ENCODE assay signal across 11 cellular contexts in genomic region chr5:181051841-181052525, GRCh38. TPM values are rescaled to one million over a fixed set of nuclear protein-coding genes. Genes with fewer than 3 reads are reported as not detected.
DNase-seq lines count a peak whose midpoint lies in the region; ATAC-seq and TF ChIP-seq lines count a peak whose summit lies in the region.
"Had no signal": no experiment of that assay in that cellular context is flagged by ENCODE, and none has a peak within 500 bp of the region (broad histone marks: within the 10 kb centered on the region; RNA-seq: fewer than 3 reads in every experiment).

No MANE protein-coding gene starts in this region.

- intact Hi-C loops in left ventricle myocardium inferior (cut with micrococcal nuclease), result no loop called here
- intact Hi-C loops in Right ventricle myocardium superior (cut with DNase I), result no loop called here
- intact Hi-C loops in activated CD4-positive, alpha-beta memory T cell treated with anti-CD3 and anti-CD28 coated beads for 36 hours (cut with micrococcal nuclease), result loop anchor here (10.0 kb wide), 1 partner anchor 187 kb away; the partner anchor contains the start of gene ZFP62

- peak overlapping the region; percentile 70 for H3K4me3 ChIP-seq in left ventricle myocardium inferior

- no peak overlapping the region for H3K27ac Mint-ChIP-seq in activated CD4-positive, alpha-beta memory T cell treated with anti-CD3 and anti-CD28 coated beads for 36 hours
- no peak overlapping the region for H3K27ac Mint-ChIP-seq in immature natural killer cell

- peaks cover 53% of the 10 kb centered on the region for H3K4me1 ChIP-seq in left ventricle myocardium inferior

- H3K9me3 ChIP-seq in left ventricle myocardium inferior (replicated peaks), result no peaks in the 10 kb centered on the region
- H3K9me3 ChIP-seq: pancreas had no signal

- H3K4me3 Mint-ChIP-seq in activated CD4-positive, alpha-beta memory T cell treated with anti-CD3 and anti-CD28 coated beads for 36 hours, result peak overlapping the region; percentile 63
- peak overlapping the region; percentile 70 to 85 (median 81) for H3K4me3 Mint-ChIP-seq in immature natural killer cell

- no peak for TF ChIP-seq CTCF in left ventricle myocardium inferior (IDR thresholded peaks at IDR 0.05; ENCODE audit: borderline replicate concordance)

- no peak for DNase-seq in left ventricle myocardium inferior
- DNase-seq in Right ventricle myocardium superior, result no peak
- DNase-seq in activated CD4-positive, alpha-beta memory T cell treated with anti-CD3 and anti-CD28 coated beads for 36 hours, result no peak
- DNase-seq in immature natural killer cell, result no peak
- DNase-seq in stimulated activated CD4-positive, alpha-beta T cell treated with anti-CD3 and anti-CD28 coated beads, Interleukin-2, amount 100 ng/mL, for 48 hours, result no peak
- no peak for DNase-seq in HuH-7.5 (ENCODE audit: low spot score)
- DNase-seq: NCI-H2081, pancreas, SIG-M5 had no signal

- H3K9me3 Mint-ChIP-seq in activated CD4-positive, alpha-beta memory T cell treated with anti-CD3 and anti-CD28 coated beads for 36 hours, result no peaks in the 10 kb centered on the region
- H3K9me3 Mint-ChIP-seq in immature natural killer cell, result peaks cover 0 to 4% (median 0%) of the 10 kb centered on the region in 6 donors

- POLR2A ChIA-PET in activated CD4-positive, alpha-beta memory T cell treated with anti-CD3 and anti-CD28 coated beads for 36 hours (lab: Charles Lee), result no interaction called here

- CTCF ChIA-PET in activated CD4-positive, alpha-beta memory T cell treated with anti-CD3 and anti-CD28 coated beads for 36 hours (lab: Charles Lee), result no interaction called here

- no peaks in the 10 kb centered on the region for H3K36me3 ChIP-seq in left ventricle myocardium inferior
- H3K36me3 ChIP-seq: pancreas had no signal

- no peaks in the 10 kb centered on the region for H3K36me3 Mint-ChIP-seq in activated CD4-positive, alpha-beta memory T cell treated with anti-CD3 and anti-CD28 coated beads for 36 hours
- H3K36me3 Mint-ChIP-seq in immature natural killer cell, result no peaks in the 10 kb centered on the region

- peaks cover 68% of the 10 kb centered on the region for H3K27me3 Mint-ChIP-seq in activated CD4-positive, alpha-beta memory T cell treated with anti-CD3 and anti-CD28 coated beads for 36 hours
- H3K27me3 Mint-ChIP-seq in immature natural killer cell (ENCODE audit: low read depth in 3 of 3), result peaks cover 19 to 39% (median 29%) of the 10 kb centered on the region in 3 donors

- H3K27me3 ChIP-seq in left ventricle myocardium inferior (ENCODE audit: low read depth), result peaks cover 98% of the 10 kb centered on the region

- peak overlapping the region; percentile 91 for H3K27ac ChIP-seq in left ventricle myocardium inferior (replicated peaks)
- H3K27ac ChIP-seq: pancreas had no signal

- H3K4me1 Mint-ChIP-seq in activated CD4-positive, alpha-beta memory T cell treated with anti-CD3 and anti-CD28 coated beads for 36 hours (ENCODE audit: low read depth), result peaks cover 10% of the 10 kb centered on the region
- peaks cover 14 to 23% of the 10 kb centered on the region in 2 donors for H3K4me1 Mint-ChIP-seq in immature natural killer cell

- ATAC-seq in Right ventricle myocardium superior (ENCODE audit: poor library complexity) (no peak), HG03354 (IDR thresholded peaks at IDR 0.05; ENCODE audit: poor library complexity, severe bottlenecking, unreplicated experiment) (no peak), GM18868 (IDR thresholded peaks at IDR 0.05; ENCODE audit: unreplicated experiment) (no peak)

RNA-seq across cellular contexts. Expression of gene BTNL9, which starts 11.9 kb away (rescaled TPM):
- 38.5 TPM for total RNA-seq in left ventricle myocardium inferior
- total RNA-seq in Right ventricle myocardium superior, result 38.9 TPM
- total RNA-seq in activated CD4-positive, alpha-beta memory T cell treated with anti-CD3 and anti-CD28 coated beads for 36 hours, result not detected
- polyA plus RNA-seq in immature natural killer cell, result not detected

Comparison
In these comparisons a context has a peak if more than half of its experiments do, and no peak if none do; other contexts are left out.
1. RNA of gene BTNL9, which starts 11.9 kb away (total RNA-seq): 38.9 TPM in Right ventricle myocardium superior (single experiment) and 38.5 TPM in left ventricle myocardium inferior (single experiment); not detected in activated CD4-positive, alpha-beta memory T cell treated with anti-CD3 and anti-CD28 coated beads for 36 hours; every median in the first group is over 10 times any median in the second.